ENCODE assay signal across 14 cellular contexts in the genomic region with DNA sequence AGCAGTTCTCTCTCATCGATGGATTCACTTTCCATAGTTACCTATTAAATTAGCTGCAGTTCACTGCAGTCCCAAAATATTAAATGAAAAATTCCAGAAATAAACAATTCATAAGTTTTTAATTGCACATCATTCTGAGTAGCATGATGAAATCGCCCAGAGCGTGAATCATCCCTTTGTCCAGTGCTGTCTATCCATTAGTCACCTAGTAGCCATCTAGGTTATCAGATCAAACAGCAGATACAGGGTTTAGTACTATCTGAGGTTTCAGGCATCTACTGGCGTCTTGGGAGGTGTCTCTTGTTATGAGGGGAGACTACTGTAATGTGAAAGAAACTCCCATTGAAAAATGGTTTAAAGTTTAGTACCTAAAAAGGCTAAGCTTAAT.
DNase-seq lines count a peak whose midpoint lies in the region; ATAC-seq and TF ChIP-seq lines count a peak whose summit lies in the region.
"Had no signal": no experiment of that assay in that cellular context is flagged by ENCODE, and none has a peak within 500 bp of the region (broad histone marks: within the 10 kb centered on the region; RNA-seq: fewer than 3 reads in every experiment).

No MANE protein-coding gene starts in this region.

- peak overlapping the region; percentile 33 for H3K27ac ChIP-seq in foreskin keratinocyte
- H3K27ac ChIP-seq: ascending aorta, right atrium auricular region, uterus had no signal

- no peak for TF ChIP-seq CTCF in foreskin keratinocyte (conservative IDR thresholded peaks at IDR 0.05)

- no peaks in the 10 kb centered on the region for H3K27me3 ChIP-seq in foreskin keratinocyte
- H3K27me3 ChIP-seq: ascending aorta, gastrocnemius medialis, right atrium auricular region, uterus had no signal

- no peaks in the 10 kb centered on the region for H3K27me3 Mint-ChIP-seq in stimulated activated naive CD8-positive, alpha-beta T cell treated with anti-CD3 and anti-CD28 coated beads, Interleukin-15, Interleukin-2, amounts not matched to agents 100 ng/mL and 50 ng/mL, for 24 hours

- peak overlapping the region; percentile 67 for H3K27ac Mint-ChIP-seq in stimulated activated naive CD8-positive, alpha-beta T cell treated with anti-CD3 and anti-CD28 coated beads, Interleukin-15, Interleukin-2, amounts not matched to agents 100 ng/mL and 50 ng/mL, for 24 hours
- H3K27ac Mint-ChIP-seq: T-helper 1 cell treated with Interleukin-12 subunit alpha and Interleukin-12 subunit beta and Interleukin-4 antibody, amounts not matched to agents 30 μg/mL and 1 μg/mL, for 36 hours had no signal

- H3K36me3 Mint-ChIP-seq in stimulated activated naive CD8-positive, alpha-beta T cell treated with anti-CD3 and anti-CD28 coated beads, Interleukin-15, Interleukin-2, amounts not matched to agents 100 ng/mL and 50 ng/mL, for 24 hours (ENCODE audit: low read depth): peaks cover 6% of the 10 kb centered on the region

- H3K4me3 Mint-ChIP-seq in stimulated activated naive CD8-positive, alpha-beta T cell treated with anti-CD3 and anti-CD28 coated beads, Interleukin-15, Interleukin-2, amounts not matched to agents 100 ng/mL and 50 ng/mL, for 24 hours: no peak overlapping the region
- H3K4me3 Mint-ChIP-seq: T-helper 1 cell treated with Interleukin-12 subunit alpha and Interleukin-12 subunit beta and Interleukin-4 antibody, amounts not matched to agents 30 μg/mL and 1 μg/mL, for 36 hours had no signal

- no peak for ATAC-seq in stimulated activated naive CD8-positive, alpha-beta T cell treated with anti-CD3 and anti-CD28 coated beads, Interleukin-15, Interleukin-2, amounts not matched to agents 100 U/mL and 50 U/mL, for 24 hours
- ATAC-seq in SK-N-SH treated with all-trans-retinoic acid at 6 μM for 48 hours: peak; percentile 87
- peak; percentile 97 for ATAC-seq in foreskin keratinocyte
- ATAC-seq in HG02938 (IDR thresholded peaks at IDR 0.05; ENCODE audit: unreplicated experiment): no peak
- no peak for ATAC-seq in GM21717 (IDR thresholded peaks at IDR 0.05; ENCODE audit: unreplicated experiment)

- no peaks in the 10 kb centered on the region for H3K9me3 Mint-ChIP-seq in stimulated activated naive CD8-positive, alpha-beta T cell treated with anti-CD3 and anti-CD28 coated beads, Interleukin-15, Interleukin-2, amounts not matched to agents 100 ng/mL and 50 ng/mL, for 24 hours

- peaks cover 29% of the 10 kb centered on the region for H3K4me1 Mint-ChIP-seq in stimulated activated naive CD8-positive, alpha-beta T cell treated with anti-CD3 and anti-CD28 coated beads, Interleukin-15, Interleukin-2, amounts not matched to agents 100 ng/mL and 50 ng/mL, for 24 hours (ENCODE audit: low read depth)

- H3K4me1 ChIP-seq in foreskin keratinocyte: peaks cover 11% of the 10 kb centered on the region
- H3K4me1 ChIP-seq: uterus had no signal

- no peak for DNase-seq in stimulated activated naive CD8-positive, alpha-beta T cell treated with anti-CD3 and anti-CD28 coated beads, Interleukin-15, Interleukin-2, amounts not matched to agents 100 U/mL and 50 U/mL, for 24 hours
- DNase-seq in foreskin keratinocyte (peak; percentile 60 to 88), NCI-H526 treated with DMSO at 0.1 percent for 48 hours (lab: John Stamatoyannopoulos, UW) (no peak)
- no peak for DNase-seq in activated T-cell treated with anti-CD3 and anti-CD28 coated beads, Interleukin-2, amount 50 U/mL, for 1 hour
- DNase-seq: gastrocnemius medialis, NCI-H1048, uterus had no signal

TF ChIP-seq in SK-N-SH treated with all-trans-retinoic acid at 6 μM for 48 hours, 23 proteins besides CTCF, POLR2A, EP300 and RAD21:
- TF ChIP-seq, protein P1, sequence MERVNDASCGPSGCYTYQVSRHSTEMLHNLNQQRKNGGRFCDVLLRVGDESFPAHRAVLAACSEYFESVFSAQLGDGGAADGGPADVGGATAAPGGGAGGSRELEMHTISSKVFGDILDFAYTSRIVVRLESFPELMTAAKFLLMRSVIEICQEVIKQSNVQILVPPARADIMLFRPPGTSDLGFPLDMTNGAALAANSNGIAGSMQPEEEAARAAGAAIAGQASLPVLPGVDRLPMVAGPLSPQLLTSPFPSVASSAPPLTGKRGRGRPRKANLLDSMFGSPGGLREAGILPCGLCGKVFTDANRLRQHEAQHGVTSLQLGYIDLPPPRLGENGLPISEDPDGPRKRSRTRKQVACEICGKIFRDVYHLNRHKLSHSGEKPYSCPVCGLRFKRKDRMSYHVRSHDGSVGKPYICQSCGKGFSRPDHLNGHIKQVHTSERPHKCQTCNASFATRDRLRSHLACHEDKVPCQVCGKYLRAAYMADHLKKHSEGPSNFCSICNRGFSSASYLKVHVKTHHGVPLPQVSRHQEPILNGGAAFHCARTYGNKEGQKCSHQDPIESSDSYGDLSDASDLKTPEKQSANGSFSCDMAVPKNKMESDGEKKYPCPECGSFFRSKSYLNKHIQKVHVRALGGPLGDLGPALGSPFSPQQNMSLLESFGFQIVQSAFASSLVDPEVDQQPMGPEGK (CRISPR knock-in tag; IDR thresholded peaks at IDR 0.05; ENCODE audit: borderline replicate concordance): no peak; the same call in 1 of the 2 replicates
- TF ChIP-seq ZFP30 (CRISPR knock-in tag; IDR thresholded peaks at IDR 0.05) (no peak), SNAI2 (CRISPR knock-in tag; IDR thresholded peaks at IDR 0.05) (no peak), ISL1 (CRISPR knock-in tag; IDR thresholded peaks at IDR 0.05) (peak; percentile 83)
TF ChIP-seq in SK-N-SH treated with all-trans-retinoic acid at 6 μM for 48 hours: peak in this region for 1.

Comparison
In these comparisons a context has a peak if more than half of its experiments do, and no peak if none do; other contexts are left out.
1. ATAC-seq: peak in SK-N-SH treated with all-trans-retinoic acid at 6 μM for 48 hours (single experiment) and foreskin keratinocyte (single experiment); none in stimulated activated naive CD8-positive, alpha-beta T cell treated with anti-CD3 and anti-CD28 coated beads, Interleukin-15, Interleukin-2, amounts not matched to agents 100 U/mL and 50 U/mL, for 24 hours (single experiment), HG02938 (single experiment) and GM21717 (single experiment).
2. DNase-seq: peak in foreskin keratinocyte (2 of 2); none in stimulated activated naive CD8-positive, alpha-beta T cell treated with anti-CD3 and anti-CD28 coated beads, Interleukin-15, Interleukin-2, amounts not matched to agents 100 U/mL and 50 U/mL, for 24 hours (single experiment), activated T-cell treated with anti-CD3 and anti-CD28 coated beads, Interleukin-2, amount 50 U/mL, for 1 hour (single experiment) and NCI-H526 treated with DMSO at 0.1 percent for 48 hours (single experiment).